ENCODE assay signal across 19 cellular contexts in genomic region chr6:130466052-130466743, GRCh38.
DNase-seq lines count a peak whose midpoint lies in the region; ATAC-seq, FAIRE-seq and TF ChIP-seq lines count a peak whose summit lies in the region.
"Had no signal": no experiment of that assay in that cellular context is flagged by ENCODE, and none has a peak within 500 bp of the region (broad histone marks: within the 10 kb centered on the region; RNA-seq: fewer than 3 reads in every experiment).

No MANE protein-coding gene starts in this region.

- H3K4me3 ChIP-seq in astrocyte (ENCODE audit: insufficient read depth, low read depth, low read length) (no peak overlapping the region), foreskin fibroblast (ENCODE audit: low read depth in 1 of 2, low read length in 2 of 2) (no peak overlapping the region)
- H3K4me3 ChIP-seq: MG63, SK-N-MC had no signal

- H3K9ac ChIP-seq in astrocyte (ENCODE audit: low read length), result peak overlapping the region; percentile 47

- no peaks in the 10 kb centered on the region for H3K27me3 ChIP-seq in astrocyte (ENCODE audit: insufficient read depth, low read length)
- H3K27me3 ChIP-seq: MG63 had no signal

- H3K27me3 Mint-ChIP-seq in astrocyte (ENCODE audit: low read depth, unreplicated experiment), result peaks cover 7% of the 10 kb centered on the region

- H3K4me2 ChIP-seq in astrocyte (ENCODE audit: low read length), result peak overlapping the region; percentile 30

- no peak for ATAC-seq in stimulated activated effector memory CD8-positive, alpha-beta T cell treated with anti-CD3 and anti-CD28 coated beads, Interleukin-12 subunit alpha, Interleukin-12 subunit beta, amount 100 ng/mL, for 72 hours
- ATAC-seq in HG03469 (IDR thresholded peaks at IDR 0.05; ENCODE audit: unreplicated experiment), result no peak

- H3K9me3 Mint-ChIP-seq in astrocyte (ENCODE audit: unreplicated experiment), result peaks cover 2% of the 10 kb centered on the region
- no peaks in the 10 kb centered on the region for H3K9me3 Mint-ChIP-seq in stimulated activated effector memory CD8-positive, alpha-beta T cell treated with anti-CD3 and anti-CD28 coated beads, Interleukin-12 subunit alpha, Interleukin-12 subunit beta, amount 100 ng/mL, for 72 hours

- no peaks in the 10 kb centered on the region for H3K36me3 Mint-ChIP-seq in astrocyte (ENCODE audit: low read depth, unreplicated experiment)
- no peaks in the 10 kb centered on the region for H3K36me3 Mint-ChIP-seq in stimulated activated effector memory CD8-positive, alpha-beta T cell treated with anti-CD3 and anti-CD28 coated beads, Interleukin-12 subunit alpha, Interleukin-12 subunit beta, amount 100 ng/mL, for 72 hours

- H3K27ac Mint-ChIP-seq in astrocyte (ENCODE audit: unreplicated experiment), result peak overlapping the region; percentile 16
- H3K27ac Mint-ChIP-seq in stimulated activated effector memory CD8-positive, alpha-beta T cell treated with anti-CD3 and anti-CD28 coated beads, Interleukin-12 subunit alpha, Interleukin-12 subunit beta, amount 100 ng/mL, for 72 hours, result peak overlapping the region; percentile 23

- no peaks in the 10 kb centered on the region for H3K79me2 ChIP-seq in astrocyte (ENCODE audit: insufficient read depth, low read length)

- FAIRE-seq in astrocyte (lab: Jason Lieb, UNC), result peak; percentile 9
- FAIRE-seq: D721Med, RCC 7860 had no signal

- TF ChIP-seq CTCF in astrocyte (IDR thresholded peaks at IDR 0.05; ENCODE audit: insufficient read depth, low read depth, low read length) (no peak), foreskin fibroblast (IDR thresholded peaks at IDR 0.05; ENCODE audit: low read depth, low read length) (no peak)

- H2AFZ ChIP-seq in astrocyte (ENCODE audit: low read depth, low read length), result no peak overlapping the region

- peak; percentile 14 for DNase-seq in LHCN-M2 (ENCODE audit: low read depth)
- DNase-seq in astrocyte (ENCODE audit: low read depth), result peak; percentile 33
- peak; percentile 32 to 38 for DNase-seq in foreskin fibroblast
- no peak for DNase-seq in stimulated activated effector memory CD8-positive, alpha-beta T cell treated with anti-CD3 and anti-CD28 coated beads, Interleukin-12 subunit alpha, Interleukin-12 subunit beta, amount 100 ng/mL, for 72 hours (ENCODE audit: low spot score in 2 of 2)
- no peak for DNase-seq in stimulated activated CD4-positive, alpha-beta T cell treated with anti-CD3 and anti-CD28 coated beads, Interleukin-15, amount 100 ng/mL, for 24 hours
- DNase-seq in DMS79 treated with DMSO at 0.1 percent for 48 hours (lab: John Stamatoyannopoulos, UW), result no peak
- DNase-seq: C1 segment of cervical spinal cord, H7, Karpas-422, MG63, NCI-H1048, NCI-H1436 treated with DMSO at 0.1 percent for 48 hours, NCI-H2029, NCI-H446, Right ventricle myocardium superior had no signal

- H3K9me3 ChIP-seq in astrocyte (ENCODE audit: insufficient read depth, low read depth, low read length), result no peaks in the 10 kb centered on the region
- H3K9me3 ChIP-seq: MG63 had no signal

- H3K27ac ChIP-seq in astrocyte (ENCODE audit: low read depth, low read length), result peak overlapping the region; percentile 41
- H3K27ac ChIP-seq: SK-N-MC had no signal

- H3K4me1 ChIP-seq in astrocyte (ENCODE audit: insufficient read depth, low read length), result peaks cover 11% of the 10 kb centered on the region

- no peak overlapping the region for H3K4me3 Mint-ChIP-seq in astrocyte (ENCODE audit: unreplicated experiment)
- no peak overlapping the region for H3K4me3 Mint-ChIP-seq in stimulated activated effector memory CD8-positive, alpha-beta T cell treated with anti-CD3 and anti-CD28 coated beads, Interleukin-12 subunit alpha, Interleukin-12 subunit beta, amount 100 ng/mL, for 72 hours

- H4K20me1 ChIP-seq in astrocyte (ENCODE audit: insufficient read depth, low read length), result no peaks in the 10 kb centered on the region

- H3K4me1 Mint-ChIP-seq in astrocyte (ENCODE audit: low read depth, unreplicated experiment), result peaks cover 12% of the 10 kb centered on the region
- H3K4me1 Mint-ChIP-seq in stimulated activated effector memory CD8-positive, alpha-beta T cell treated with anti-CD3 and anti-CD28 coated beads, Interleukin-12 subunit alpha, Interleukin-12 subunit beta, amount 100 ng/mL, for 72 hours, result peaks cover 18% of the 10 kb centered on the region

- H3K36me3 ChIP-seq in astrocyte (ENCODE audit: insufficient read depth, low read length), result no peaks in the 10 kb centered on the region
- H3K36me3 ChIP-seq: MG63 had no signal

Comparison
In these comparisons a context has a peak if more than half of its experiments do, and no peak if none do; other contexts are left out.
1. DNase-seq: peak in LHCN-M2 (single experiment), astrocyte (single experiment) and foreskin fibroblast (2 of 2); none in stimulated activated effector memory CD8-positive, alpha-beta T cell treated with anti-CD3 and anti-CD28 coated beads, Interleukin-12 subunit alpha, Interleukin-12 subunit beta, amount 100 ng/mL, for 72 hours (0 of 2), stimulated activated CD4-positive, alpha-beta T cell treated with anti-CD3 and anti-CD28 coated beads, Interleukin-15, amount 100 ng/mL, for 24 hours (single experiment) and DMS79 treated with DMSO at 0.1 percent for 48 hours (single experiment).